Comparison of ENCODE assay signal across 8 cellular contexts in the genomic region with DNA sequence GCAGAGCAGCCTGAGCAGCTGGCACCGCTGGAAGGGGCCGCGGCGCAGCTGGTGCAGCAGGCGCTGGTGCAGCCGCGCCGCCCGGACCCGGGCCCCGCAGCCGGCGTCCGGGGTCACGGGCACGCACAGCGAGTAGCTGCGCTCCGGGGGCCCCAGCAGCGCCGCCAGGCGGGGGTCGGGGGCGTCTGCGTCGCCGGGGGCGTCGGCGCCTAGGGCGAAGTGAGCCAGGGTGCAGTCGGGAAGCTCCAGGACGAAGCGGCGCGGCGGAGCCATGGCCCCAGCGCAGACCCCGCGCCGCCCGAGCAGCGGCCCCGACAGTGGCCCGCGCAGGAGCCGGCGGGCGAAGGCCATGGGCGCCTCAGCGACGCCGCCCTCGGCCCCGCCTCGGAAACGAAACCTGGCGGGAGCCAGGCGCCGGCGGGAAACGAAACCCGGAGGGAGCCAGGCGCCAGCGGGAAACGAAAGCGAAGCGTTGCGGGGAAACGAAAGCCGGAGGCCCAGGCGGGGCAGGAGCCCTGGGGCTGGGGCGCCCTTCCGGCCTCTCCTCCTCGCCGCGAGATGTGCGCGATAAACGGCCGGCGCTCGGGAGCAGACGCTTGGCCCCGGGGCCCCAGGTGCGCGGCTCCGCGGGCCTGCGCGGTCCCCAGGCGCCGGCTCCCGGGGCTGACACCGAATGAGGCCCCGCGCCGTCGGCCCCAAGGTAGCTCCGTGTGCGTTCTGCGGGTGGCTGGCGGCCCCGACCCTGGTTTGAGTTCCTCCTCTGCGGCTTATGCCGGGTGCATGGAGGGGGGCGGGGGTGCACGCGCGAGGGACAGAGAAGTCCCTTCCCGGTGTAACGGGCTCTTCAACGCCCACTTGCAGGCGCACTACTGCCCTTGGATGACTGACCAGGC. TPM values are rescaled to one million over a fixed set of nuclear protein-coding genes. Genes with fewer than 3 reads are reported as not detected.
DNase-seq lines count a peak whose midpoint lies in the region; ATAC-seq lines count a peak whose summit lies in the region.

A gene with protein sequence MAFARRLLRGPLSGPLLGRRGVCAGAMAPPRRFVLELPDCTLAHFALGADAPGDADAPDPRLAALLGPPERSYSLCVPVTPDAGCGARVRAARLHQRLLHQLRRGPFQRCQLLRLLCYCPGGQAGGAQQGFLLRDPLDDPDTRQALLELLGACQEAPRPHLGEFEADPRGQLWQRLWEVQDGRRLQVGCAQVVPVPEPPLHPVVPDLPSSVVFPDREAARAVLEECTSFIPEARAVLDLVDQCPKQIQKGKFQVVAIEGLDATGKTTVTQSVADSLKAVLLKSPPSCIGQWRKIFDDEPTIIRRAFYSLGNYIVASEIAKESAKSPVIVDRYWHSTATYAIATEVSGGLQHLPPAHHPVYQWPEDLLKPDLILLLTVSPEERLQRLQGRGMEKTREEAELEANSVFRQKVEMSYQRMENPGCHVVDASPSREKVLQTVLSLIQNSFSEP (minus strand): TSS at position 562 of the 893 bp plus-strand sequence. CDS start 211 bp downstream, at position 351.

- peaks cover 7 to 19% (median 15%) of the 10 kb centered on the region in 3 donors for H3K4me1 Mint-ChIP-seq in naive B cell

- peaks cover 0 to 10% (median under 1%) of the 10 kb centered on the region in 7 donors for H3K9me3 Mint-ChIP-seq in naive B cell

- peak within 1 kb of the TSS; percentile 92 to 97 (median 96) for H3K4me3 Mint-ChIP-seq in naive B cell

- H3K9me3 ChIP-seq in BLaER1 (peaks cover 12% of the 10 kb centered on the region), esophagus (ENCODE audit: control insufficient read depth in 2 of 2, insufficient read depth in 1 of 2, low read depth in 1 of 2, low read length in 1 of 2) (no peaks in the 10 kb centered on the region)

- peak within 1 kb of the TSS; percentile 83 for H3K4me3 ChIP-seq in BLaER1
- peak within 1 kb of the TSS; percentile 66 to 76 for H3K4me3 ChIP-seq in esophagus (ENCODE audit: low read depth in 1 of 2, low read length in 2 of 2)

- WGBS in esophagus, 2 donors = 0% methylated on average over 86 to 114 of the region's 114 CpGs

- no peaks in the 10 kb centered on the region for H4K20me1 ChIP-seq in BLaER1

- H3K27ac ChIP-seq in BLaER1 (peak within 1 kb of the TSS; percentile 88), esophagus (ENCODE audit: low read depth in 2 of 2, low read length in 1 of 2) (peak within 1 kb of the TSS; percentile 66 to 74)

- H3K36me3 ChIP-seq in BLaER1 = peaks cover 25% of the 10 kb centered on the region
- no peaks in the 10 kb centered on the region for H3K36me3 ChIP-seq in esophagus (ENCODE audit: control insufficient read depth in 2 of 2, insufficient read depth in 2 of 2, low read length in 1 of 2)

- no peaks in the 10 kb centered on the region for H3K27me3 Mint-ChIP-seq in naive B cell

- H3K27ac Mint-ChIP-seq in naive B cell = peak within 1 kb of the TSS in 5 of 6 donors; percentile 5 to 94 (median 71)

- ATAC-seq in GM18870 (IDR thresholded peaks at IDR 0.05; ENCODE audit: unreplicated experiment) (peak; percentile 70), HG03103 (IDR thresholded peaks at IDR 0.05; ENCODE audit: low read depth, unreplicated experiment) (peak; percentile 71), naive B cell (ENCODE audit: low read depth in 2 of 2) (peak; percentile 77 to 78)

- DNase-seq in NOMO-1 (lab: John Stamatoyannopoulos, UW; ENCODE audit: unreplicated experiment in 2 of 2) = peak; percentile 83 to 92
- DNase-seq in activated T-cell treated with anti-CD3 and anti-CD28 coated beads for 1 hour (ENCODE audit: low read depth) = peak; percentile 72
- peak; percentile 76 for DNase-seq in naive B cell
- peak; percentile 78 for DNase-seq in stimulated activated naive CD4-positive, alpha-beta T cell treated with Interleukin-2 at 50 U/mL for 16 hours (lab: John Stamatoyannopoulos, UW)

- peak within 1 kb of the TSS; percentile 85 for H3K9ac ChIP-seq in BLaER1

- H3K4me2 ChIP-seq in BLaER1 = peak within 1 kb of the TSS; percentile 97

- H3K27me3 ChIP-seq in BLaER1 (no peaks in the 10 kb centered on the region), esophagus (ENCODE audit: control insufficient read depth in 1 of 2, insufficient read depth in 2 of 2, low read length in 2 of 2) (no peaks in the 10 kb centered on the region)

- peaks cover 34% of the 10 kb centered on the region for H3K4me1 ChIP-seq in BLaER1
- no peaks in the 10 kb centered on the region for H3K4me1 ChIP-seq in esophagus (ENCODE audit: control insufficient read depth in 2 of 2, insufficient read depth in 2 of 2, low read length in 1 of 2)

- peaks cover 9 to 16% of the 10 kb centered on the region in 2 donors for H3K36me3 Mint-ChIP-seq in naive B cell

RNA-seq across cellular contexts. Expression of the gene that starts here (rescaled TPM):
- polyA plus RNA-seq in esophagus = under 1 TPM; 0.71 to 0.96 TPM
- 1 to 10 TPM in 5 of 6 donors, not detected in 1; 1.1 to 7.2 (median 1.9) TPM for polyA plus RNA-seq in naive B cell (ENCODE audit: low read depth in 6 of 6)

Comparison
In these comparisons a context has a peak if more than half of its experiments do, and no peak if none do; other contexts are left out.
1. Peak in every context shown above with its lines: DNase-seq, ATAC-seq, H3K4me3 ChIP-seq and H3K27ac ChIP-seq.